ENCODE assay signal across 8 cellular contexts in the genomic region with DNA sequence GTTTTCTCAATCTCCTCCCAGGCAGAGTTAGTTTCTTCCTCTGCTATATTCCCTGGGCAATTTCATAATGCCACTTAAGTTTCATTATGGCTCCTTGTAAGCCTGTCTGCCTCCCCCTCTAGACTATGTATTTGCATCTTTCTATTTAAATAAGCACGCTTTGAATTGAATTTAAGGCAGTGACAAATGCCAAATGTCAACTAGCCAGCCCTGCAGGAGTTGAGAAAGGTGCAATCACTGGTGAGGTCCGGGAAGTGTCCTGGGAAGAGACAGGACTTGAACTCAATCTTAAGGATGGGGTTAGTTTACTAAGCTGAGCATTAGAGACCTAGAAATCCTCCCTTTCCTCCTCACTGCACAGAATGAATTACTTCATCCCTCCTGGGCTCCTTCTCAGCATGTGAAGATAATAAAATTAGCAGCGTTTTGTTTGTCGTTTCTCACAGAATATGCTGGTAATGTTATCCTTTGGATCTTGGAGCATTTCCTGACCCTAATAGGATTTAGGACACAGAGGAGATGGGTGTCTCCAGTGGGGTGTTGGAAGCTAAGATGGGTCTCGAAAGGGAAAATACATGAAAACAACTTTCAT. TPM values are rescaled to one million over a fixed set of nuclear protein-coding genes. Genes with fewer than 3 reads are reported as not detected.
DNase-seq lines count a peak whose midpoint lies in the region; ATAC-seq, FAIRE-seq and TF ChIP-seq lines count a peak whose summit lies in the region.

No MANE protein-coding gene starts in this region.

- H3K9ac ChIP-seq in endothelial cell of umbilical vein (replicated peaks; ENCODE audit: extremely low read depth, insufficient read depth, low read length) (no peak overlapping the region), smooth muscle cell (ENCODE audit: low read depth) (peak overlapping the region; percentile 98)

- H3K36me3 ChIP-seq in endothelial cell of umbilical vein (ENCODE audit: control insufficient read depth in 2 of 2, extremely low read depth in 1 of 2, insufficient read depth in 2 of 2, low read length in 2 of 2) (no peaks in the 10 kb centered on the region), smooth muscle cell (ENCODE audit: low read depth) (no peaks in the 10 kb centered on the region)

- H3K4me2 ChIP-seq in endothelial cell of umbilical vein (ENCODE audit: insufficient read depth, low read length) (peak overlapping the region; percentile 96), smooth muscle cell (peak overlapping the region; percentile 88)

- no peak overlapping the region for H3K4me3 ChIP-seq in endothelial cell of umbilical vein (replicated peaks in 1 of 3; ENCODE audit: insufficient read depth in 1 of 3, low read depth in 1 of 3, low read length in 3 of 3)
- H3K4me3 ChIP-seq in smooth muscle cell: peak overlapping the region; percentile 100

- intact Hi-C loops in endothelial cell of umbilical vein (cut with micrococcal nuclease): no loop called here

- 77% methylated on average over 5 of the region's 5 CpGs for WGBS in smooth muscle cell (ENCODE audit: low lambda C conversion rate)

- TF ChIP-seq POLR2A in endothelial cell of umbilical vein (IDR thresholded peaks at IDR 0.05; ENCODE audit: low read depth, low read length): no peak

- H4K20me1 ChIP-seq in endothelial cell of umbilical vein (replicated peaks; ENCODE audit: control insufficient read depth, extremely low read depth, insufficient read depth, low read length) (no peaks in the 10 kb centered on the region), smooth muscle cell (ENCODE audit: low read depth) (no peaks in the 10 kb centered on the region)

- H3K4me1 ChIP-seq in endothelial cell of umbilical vein (ENCODE audit: control insufficient read depth, extremely low read depth, insufficient read depth, low read length) (peaks cover 12% of the 10 kb centered on the region), smooth muscle cell (ENCODE audit: low read depth) (peaks cover 14% of the 10 kb centered on the region)

- no peak for ATAC-seq in HG03460 (IDR thresholded peaks at IDR 0.05; ENCODE audit: unreplicated experiment)
- no peak for ATAC-seq in HG03097 (IDR thresholded peaks at IDR 0.05; ENCODE audit: low FRiP score, unreplicated experiment)

- no peak for FAIRE-seq in endothelial cell of umbilical vein (lab: Jason Lieb, UNC)

- POLR2A ChIA-PET in endothelial cell of umbilical vein (lab: Charles Lee): no interaction called here

- no peak overlapping the region for H2AFZ ChIP-seq in endothelial cell of umbilical vein (ENCODE audit: low read depth, low read length)
- H2AFZ ChIP-seq in smooth muscle cell (ENCODE audit: low read depth): no peak overlapping the region

- H3K9me1 ChIP-seq in endothelial cell of umbilical vein (replicated peaks; ENCODE audit: control insufficient read depth, extremely low read depth, insufficient read depth, low read length): no peaks in the 10 kb centered on the region

- DNase-seq in DMS79 treated with DMSO at 0.1 percent for 48 hours (lab: John Stamatoyannopoulos, UW): peak; percentile 41
- DNase-seq in DMS79 (lab: John Stamatoyannopoulos, UW): no peak
- peak; percentile 33 to 42 for DNase-seq in NCI-H526 (lab: John Stamatoyannopoulos, UW)
- DNase-seq in endothelial cell of umbilical vein (ENCODE audit: low read depth, low spot score): no peak
- no peak for DNase-seq in smooth muscle cell (lab: John Stamatoyannopoulos, UW; ENCODE audit: unreplicated experiment)
- DNase-seq in occipital lobe (lab: John Stamatoyannopoulos, UW): no peak

- peaks cover 3% of the 10 kb centered on the region for H3K79me2 ChIP-seq in endothelial cell of umbilical vein (ENCODE audit: control insufficient read depth, insufficient read depth, low read length)
- peaks cover 7% of the 10 kb centered on the region for H3K79me2 ChIP-seq in smooth muscle cell (ENCODE audit: low read depth)

- H3F3A ChIP-seq in smooth muscle cell (ENCODE audit: low read depth): no peaks in the 10 kb centered on the region

- H3K9me3 ChIP-seq in endothelial cell of umbilical vein (replicated peaks; ENCODE audit: control insufficient read depth, insufficient read depth, low read length) (no peaks in the 10 kb centered on the region), smooth muscle cell (replicated peaks; ENCODE audit: low read depth) (no peaks in the 10 kb centered on the region)

- BruUV-seq in endothelial cell of umbilical vein (replicated peaks; lab: Mats Ljungman, UMichigan): no TSS peak

- no peak for TF ChIP-seq CTCF in endothelial cell of umbilical vein (IDR thresholded peaks at IDR 0.05; ENCODE audit: extremely low read depth in 1 of 2, insufficient read depth in 1 of 2, low read depth in 1 of 2, low read length in 2 of 2)
- TF ChIP-seq CTCF in smooth muscle cell (IDR thresholded peaks at IDR 0.05; ENCODE audit: borderline replicate concordance, insufficient read depth, poor library complexity, severe bottlenecking): no peak

- H3K27me3 ChIP-seq in endothelial cell of umbilical vein (ENCODE audit: control insufficient read depth in 2 of 2, insufficient read depth in 2 of 2, low read length in 2 of 2) (no peaks in the 10 kb centered on the region), smooth muscle cell (ENCODE audit: low read depth) (no peaks in the 10 kb centered on the region)

- CTCF ChIA-PET in endothelial cell of umbilical vein (lab: Charles Lee): no interaction called here

- dilution Hi-C loops in endothelial cell of umbilical vein (cut with MboI; ENCODE audit: extremely low pct_ligation_motif_present, low sequenced_read_pairs): no loop called here

- H3K27ac ChIP-seq in endothelial cell of umbilical vein (ENCODE audit: insufficient read depth, low read depth, low read length) (no peak overlapping the region), smooth muscle cell (ENCODE audit: low read depth) (peak overlapping the region; percentile 99)

TF ChIP-seq in endothelial cell of umbilical vein, 7 proteins besides CTCF, POLR2A, EP300 and RAD21:
- TF ChIP-seq FOS (IDR thresholded peaks at IDR 0.05; ENCODE audit: borderline replicate concordance, insufficient read depth, low read length): no peak
- TF ChIP-seq JUN (IDR thresholded peaks at IDR 0.05; ENCODE audit: borderline replicate concordance, insufficient read depth, insufficient read length, low read depth): no peak
- no peak for TF ChIP-seq EZH2 (IDR thresholded peaks at IDR 0.05; ENCODE audit: borderline replicate concordance, low read depth, low read length, severe bottlenecking)
- no peak for TF ChIP-seq MYC (IDR thresholded peaks at IDR 0.05; ENCODE audit: low read depth, low read length)
- TF ChIP-seq, protein P1, sequence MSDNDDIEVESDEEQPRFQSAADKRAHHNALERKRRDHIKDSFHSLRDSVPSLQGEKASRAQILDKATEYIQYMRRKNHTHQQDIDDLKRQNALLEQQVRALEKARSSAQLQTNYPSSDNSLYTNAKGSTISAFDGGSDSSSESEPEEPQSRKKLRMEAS (IDR thresholded peaks at IDR 0.05; ENCODE audit: insufficient read depth, insufficient read length): no peak
- no peak for TF ChIP-seq GATA2 (IDR thresholded peaks at IDR 0.05; ENCODE audit: insufficient read depth, insufficient read length, low read depth, low read length)
- no peak for TF ChIP-seq POLR2AphosphoS5 (IDR thresholded peaks at IDR 0.05; ENCODE audit: insufficient read depth, low read depth, low read length)

RNA-seq across cellular contexts. Expression of gene TCP11L1, which starts 1.6 kb away (rescaled TPM):
- 18.1 and 20.0 TPM in 2 replicates for total RNA-seq in endothelial cell of umbilical vein
- polyA plus RNA-seq in endothelial cell of umbilical vein: 11.0 and 12.1 TPM in 2 replicates
- polyA plus RNA-seq in endothelial cell of umbilical vein (2011; cell fraction: cytosol; rRNA removed): 10.6 and 11.0 TPM in 2 replicates
- polyA plus RNA-seq in endothelial cell of umbilical vein (2011; cell fraction: nucleus; rRNA removed): 13.0 and 13.8 TPM in 2 replicates
- 11.7 and 12.6 TPM in 2 replicates for polyA plus RNA-seq in endothelial cell of umbilical vein (2012)
- 31.8 and 34.5 TPM in 2 replicates for polyA minus RNA-seq in endothelial cell of umbilical vein
- polyA minus RNA-seq in endothelial cell of umbilical vein (2011; cell fraction: cytosol; rRNA and poly(A)+ RNA removed): 17.4 TPM
- 12.8 and 19.6 TPM in 2 replicates for polyA minus RNA-seq in endothelial cell of umbilical vein (2011; cell fraction: nucleus; rRNA and poly(A)+ RNA removed)
- 25.4 and 27.7 TPM in 2 replicates for total RNA-seq in smooth muscle cell
- 7.4 and 18.1 TPM in 2 replicates for polyA plus RNA-seq in smooth muscle cell
- 39.8 TPM for total RNA-seq in occipital lobe

RNA-seq across cellular contexts. Expression of gene DEPDC7, which starts 25.3 kb away (rescaled TPM):
- total RNA-seq in endothelial cell of umbilical vein (0.18 TPM in 1 of 2 replicates, not detected in the other), smooth muscle cell (20.3 and 22.8 TPM in 2 replicates), occipital lobe (3.1 TPM)
- polyA plus RNA-seq in endothelial cell of umbilical vein (0.05 and 0.08 TPM in 2 replicates), smooth muscle cell (8.1 and 12.5 TPM in 2 replicates)
- 0.24 and 0.26 TPM in 2 replicates for polyA plus RNA-seq in endothelial cell of umbilical vein (2011; cell fraction: cytosol; rRNA removed)
- polyA plus RNA-seq in endothelial cell of umbilical vein (2011; cell fraction: nucleus; rRNA removed): 0.35 and 0.57 TPM in 2 replicates
- 0.60 TPM in 2 replicates for polyA plus RNA-seq in endothelial cell of umbilical vein (2012)
- not detected in 2 replicates for polyA minus RNA-seq in endothelial cell of umbilical vein
- 10.2 TPM for polyA minus RNA-seq in endothelial cell of umbilical vein (2011; cell fraction: cytosol; rRNA and poly(A)+ RNA removed)
- polyA minus RNA-seq in endothelial cell of umbilical vein (2011; cell fraction: nucleus; rRNA and poly(A)+ RNA removed): 0.24 and 0.53 TPM in 2 replicates

Comparison
In these comparisons a context has a peak if more than half of its experiments do, and no peak if none do; other contexts are left out.
1. DNase-seq: peak in DMS79 treated with DMSO at 0.1 percent for 48 hours (single experiment) and NCI-H526 (2 of 2); none in DMS79 (single experiment), endothelial cell of umbilical vein (single experiment), smooth muscle cell (single experiment) and occipital lobe (single experiment).